In the genomic region with DNA sequence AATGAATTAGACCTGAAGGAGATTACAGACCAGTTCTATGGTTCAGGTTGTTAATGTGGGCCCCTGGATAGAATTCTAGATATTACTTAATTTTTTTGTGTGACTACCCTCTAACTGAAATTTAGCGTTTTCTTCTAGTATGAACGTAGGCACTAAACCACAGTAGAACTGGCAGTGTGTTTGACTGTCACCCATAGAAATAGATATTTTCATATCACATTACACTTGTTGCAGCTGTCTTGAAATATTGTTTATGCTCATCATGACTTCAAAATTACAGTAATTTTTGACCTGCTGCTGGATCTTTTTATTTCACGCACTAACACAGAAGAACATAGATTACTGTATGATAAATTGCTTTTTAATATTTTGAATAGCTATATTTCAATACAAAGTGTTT, we compare ENCODE assay signal across 15 cellular contexts. TPM values are rescaled to one million over a fixed set of nuclear protein-coding genes. Genes with fewer than 3 reads are reported as not detected.
DNase-seq lines count a peak whose midpoint lies in the region; ATAC-seq and TF ChIP-seq lines count a peak whose summit lies in the region.
"Had no signal": no experiment of that assay in that cellular context is flagged by ENCODE, and none has a peak within 500 bp of the region (broad histone marks: within the 10 kb centered on the region; RNA-seq: fewer than 3 reads in every experiment).

No MANE protein-coding gene starts in this region.

- intact Hi-C loops in gastrocnemius medialis (cut with DNase I; ENCODE audit: low total_unique reads) = no loop called here

- no peaks in the 10 kb centered on the region for H3K9me3 Mint-ChIP-seq in central memory CD8-positive, alpha-beta T cell

- in situ Hi-C loops in gastrocnemius medialis (cut with MboI; ENCODE audit: low sequenced_read_pairs in 4 of 4) = no loop called here

- H3K27me3 Mint-ChIP-seq in central memory CD8-positive, alpha-beta T cell = no peaks in the 10 kb centered on the region
- H3K27me3 Mint-ChIP-seq: CD4-positive, alpha-beta memory T cell; IgD-negative memory B cell had no signal

- H3K36me3 ChIP-seq in gastrocnemius medialis = no peaks in the 10 kb centered on the region

- H3K27ac ChIP-seq in gastrocnemius medialis = peak overlapping the region in 3 of 4 donors; percentile 11 to 80 (median 30)
- H3K27ac ChIP-seq: A549, C4-2B, GM23248 had no signal

- peak overlapping the region; percentile 44 for H3K27ac Mint-ChIP-seq in central memory CD8-positive, alpha-beta T cell (ENCODE audit: low read depth)

- no peak overlapping the region for H3K4me3 ChIP-seq in gastrocnemius medialis
- H3K4me3 ChIP-seq: A549, GM23248 had no signal

- peaks cover 10% of the 10 kb centered on the region for H3K36me3 Mint-ChIP-seq in central memory CD8-positive, alpha-beta T cell (ENCODE audit: insufficient read depth)

- no peaks in the 10 kb centered on the region for H3K9me3 ChIP-seq in gastrocnemius medialis
- H3K9me3 ChIP-seq: A549, BE2C had no signal

- H3K4me1 Mint-ChIP-seq in central memory CD8-positive, alpha-beta T cell = peaks cover 63% of the 10 kb centered on the region

- peaks cover 17 to 45% of the 10 kb centered on the region in 2 donors for H3K4me1 ChIP-seq in gastrocnemius medialis
- H3K4me1 ChIP-seq: A549, BE2C had no signal

- TF ChIP-seq CTCF in gastrocnemius medialis (IDR thresholded peaks at IDR 0.05 in 4 of 5, conservative IDR thresholded peaks at IDR 0.05 in 1 of 5) = no peak

- no peak for TF ChIP-seq POLR2A in gastrocnemius medialis (IDR thresholded peaks at IDR 0.05)

- H3K4me3 Mint-ChIP-seq in central memory CD8-positive, alpha-beta T cell = no peak overlapping the region
- H3K4me3 Mint-ChIP-seq: CD4-positive, alpha-beta memory T cell; IgD-negative memory B cell had no signal

- DNase-seq in LHCN-M2 (ENCODE audit: low read depth) (peak; percentile 32), NCI-H2171 (lab: John Stamatoyannopoulos, UW) (peak; percentile 13), gastrocnemius medialis (no peak), DMS 273 treated with DMSO at 0.1 percent for 48 hours (lab: John Stamatoyannopoulos, UW) (no peak)
- no peak for DNase-seq in central memory CD8-positive, alpha-beta T cell (ENCODE audit: low spot score in 2 of 2)
- DNase-seq: BE2C; CD4-positive, alpha-beta memory T cell; COR-L47; GM23248 had no signal

- ATAC-seq in central memory CD8-positive, alpha-beta T cell (replicated peaks; ENCODE audit: extremely low read depth, poor library complexity, severe bottlenecking) = no peak
- ATAC-seq in gastrocnemius medialis (peak; percentile 53 to 54), HG03571 (IDR thresholded peaks at IDR 0.05; ENCODE audit: unreplicated experiment) (no peak), GM19035 (IDR thresholded peaks at IDR 0.05; ENCODE audit: unreplicated experiment) (no peak)
- ATAC-seq: A549, HCT116 had no signal

- no peaks in the 10 kb centered on the region for H3K27me3 ChIP-seq in gastrocnemius medialis
- H3K27me3 ChIP-seq: BE2C had no signal

RNA-seq across cellular contexts. Expression of a gene that starts 31.6 kb away (rescaled TPM):
- total RNA-seq in LHCN-M2 (2014; rRNA removed) (7.1 and 7.6 TPM in 2 replicates), gastrocnemius medialis (10 to 100 TPM in 2 of 4 donors, 1 to 10 TPM in 2; 5.4 to 13.6 (median 10.7) TPM)
- 5.8 TPM for polyA plus RNA-seq in LHCN-M2 (2012)

Comparison
In these comparisons a context has a peak if more than half of its experiments do, and no peak if none do; other contexts are left out.
1. DNase-seq: peak in LHCN-M2 (single experiment) and NCI-H2171 (single experiment); none in central memory CD8-positive, alpha-beta T cell (0 of 2), gastrocnemius medialis (0 of 2) and DMS 273 treated with DMSO at 0.1 percent for 48 hours (single experiment).
2. ATAC-seq: peak in gastrocnemius medialis (2 of 2); none in central memory CD8-positive, alpha-beta T cell (single experiment), HG03571 (single experiment) and GM19035 (single experiment).